In the genomic region with DNA sequence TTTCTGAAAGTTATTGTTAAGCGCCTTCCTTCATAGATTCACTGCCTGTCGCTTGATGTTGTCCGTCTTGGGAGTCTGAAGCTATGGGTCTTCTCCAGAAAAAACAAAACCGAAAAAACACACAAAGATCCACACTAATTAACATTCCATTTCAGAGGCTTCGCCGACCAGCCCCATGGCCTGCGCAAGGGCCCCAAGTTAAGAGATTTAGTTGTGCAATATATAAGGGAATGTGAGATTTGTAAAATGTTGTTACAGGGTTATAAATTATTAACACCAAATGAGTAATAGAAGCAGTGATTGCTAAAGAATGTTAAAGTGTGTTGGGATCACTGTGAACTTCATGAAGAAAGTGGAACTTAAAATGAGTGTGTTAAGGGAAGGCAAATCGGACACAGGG, we compare ENCODE assay signal across 11 cellular contexts. TPM values are rescaled to one million over a fixed set of nuclear protein-coding genes. Genes with fewer than 3 reads are reported as not detected.
A peak's percentile ranks its signal among the peaks of the same experiment; 100 is the strongest.
DNase-seq lines count a peak whose midpoint lies in the region; ATAC-seq, FAIRE-seq and TF ChIP-seq lines count a peak whose summit lies in the region.
"Had no signal": no experiment of that assay in that cellular context is flagged by ENCODE, and none has a peak within 500 bp of the region (broad histone marks: within the 10 kb centered on the region; RNA-seq: fewer than 3 reads in every experiment).

No MANE protein-coding gene starts in this region.

- no peak overlapping the region for H3K27ac Mint-ChIP-seq in activated naive CD8-positive, alpha-beta T cell
- H3K27ac Mint-ChIP-seq in activated naive CD8-positive, alpha-beta T cell treated with anti-CD3 and anti-CD28 coated beads, Interleukin-2, amount 50 U/mL, for 24 hours, result no peak overlapping the region

- H3K9me3 Mint-ChIP-seq in activated naive CD8-positive, alpha-beta T cell (ENCODE audit: low read depth), result no peaks in the 10 kb centered on the region
- no peaks in the 10 kb centered on the region for H3K9me3 Mint-ChIP-seq in activated naive CD8-positive, alpha-beta T cell treated with anti-CD3 and anti-CD28 coated beads, Interleukin-2, amount 50 U/mL, for 24 hours

- peaks cover 2% of the 10 kb centered on the region for H3K9me3 ChIP-seq in mesodermal cell (ENCODE audit: control insufficient read depth, low read length)
- no peaks in the 10 kb centered on the region for H3K9me3 ChIP-seq in tibial artery

- no peak for DNase-seq in activated naive CD8-positive, alpha-beta T cell treated with anti-CD3 and anti-CD28 coated beads, Interleukin-2, amount 50 U/mL, for 24 hours
- DNase-seq in dorsolateral prefrontal cortex, result no peak
- DNase-seq in tibial artery, result no peak
- DNase-seq in GM12891 (ENCODE audit: insufficient read length, low spot score), result no peak
- no peak for DNase-seq in foreskin melanocyte
- DNase-seq: hippocampal formation, NCI-H187 had no signal

- H3K36me3 ChIP-seq in mesodermal cell (ENCODE audit: control insufficient read depth, insufficient read depth, low read length) (no peaks in the 10 kb centered on the region), tibial artery (no peaks in the 10 kb centered on the region)
- H3K36me3 ChIP-seq: BLaER1 had no signal

- 17% methylated on average over 1 of the region's 8 CpGs; no CpG with 5 or more reads in 1 of the 2 experiments for WGBS in mesodermal cell (ENCODE audit: insufficient coverage in 2 of 2), 2 experiments

- H3K4me3 ChIP-seq in dorsolateral prefrontal cortex (peak overlapping the region in 52 of 59 donors; percentile 61 to 86 (median 75)), mesodermal cell (ENCODE audit: extremely low read depth, insufficient read depth, low read length, poor library complexity, severe bottlenecking) (peak overlapping the region; percentile 58), tibial artery (peak overlapping the region; percentile 49 to 70)

- intact Hi-C loops in dorsolateral prefrontal cortex (cut with DNase I), result no loop called here
- intact Hi-C loops in tibial artery (cut with DNase I; ENCODE audit: low total_unique reads), result no loop called here

- H3K27ac ChIP-seq in dorsolateral prefrontal cortex (peak overlapping the region in 4 of 59 donors; percentile 37 to 64 (median 54)), mesodermal cell (ENCODE audit: low read depth, low read length, severe bottlenecking) (peak overlapping the region; percentile 99), tibial artery (peak overlapping the region; percentile 54 to 70)
- H3K27ac ChIP-seq: BLaER1 had no signal

- peaks cover 8% of the 10 kb centered on the region for H3K4me1 ChIP-seq in mesodermal cell (ENCODE audit: control insufficient read depth, insufficient read depth, low read length, poor library complexity, severe bottlenecking)
- peaks cover 0 to 12% (median 7%) of the 10 kb centered on the region in 4 donors for H3K4me1 ChIP-seq in tibial artery
- H3K4me1 ChIP-seq: BLaER1 had no signal

- TF ChIP-seq CTCF in dorsolateral prefrontal cortex (IDR thresholded peaks at IDR 0.05 in 54 of 56, conservative IDR thresholded peaks at IDR 0.05 in 2 of 56; ENCODE audit: low read depth in 1 of 56, partially characterized antibody in 56 of 56), result no peak
- TF ChIP-seq CTCF in tibial artery (IDR thresholded peaks at IDR 0.05), result no peak

- ATAC-seq in activated naive CD8-positive, alpha-beta T cell treated with anti-CD3 and anti-CD28 coated beads, Interleukin-2, amount 50 U/mL, for 24 hours, result no peak
- ATAC-seq in HG02798 (IDR thresholded peaks at IDR 0.05; ENCODE audit: poor library complexity, unreplicated experiment), result no peak

- peak overlapping the region; percentile 66 for H3K4me3 Mint-ChIP-seq in activated naive CD8-positive, alpha-beta T cell
- H3K4me3 Mint-ChIP-seq in activated naive CD8-positive, alpha-beta T cell treated with anti-CD3 and anti-CD28 coated beads, Interleukin-2, amount 50 U/mL, for 24 hours, result no peak overlapping the region

- peaks cover 8% of the 10 kb centered on the region for H3K4me1 Mint-ChIP-seq in activated naive CD8-positive, alpha-beta T cell (ENCODE audit: low read depth)
- H3K4me1 Mint-ChIP-seq in activated naive CD8-positive, alpha-beta T cell treated with anti-CD3 and anti-CD28 coated beads, Interleukin-2, amount 50 U/mL, for 24 hours, result peaks cover 7% of the 10 kb centered on the region

- no peaks in the 10 kb centered on the region for H3K27me3 ChIP-seq in dorsolateral prefrontal cortex
- peaks cover 0 to 1% of the 10 kb centered on the region in 2 donors for H3K27me3 ChIP-seq in tibial artery

- H3K36me3 Mint-ChIP-seq in activated naive CD8-positive, alpha-beta T cell, result peaks cover 3% of the 10 kb centered on the region
- H3K36me3 Mint-ChIP-seq in activated naive CD8-positive, alpha-beta T cell treated with anti-CD3 and anti-CD28 coated beads, Interleukin-2, amount 50 U/mL, for 24 hours (ENCODE audit: low read depth), result no peaks in the 10 kb centered on the region

- peaks cover 35% of the 10 kb centered on the region for H3K27me3 Mint-ChIP-seq in activated naive CD8-positive, alpha-beta T cell
- H3K27me3 Mint-ChIP-seq in activated naive CD8-positive, alpha-beta T cell treated with anti-CD3 and anti-CD28 coated beads, Interleukin-2, amount 50 U/mL, for 24 hours, result peaks cover 58% of the 10 kb centered on the region

- no peak for FAIRE-seq in GM12891 (lab: Jason Lieb, UNC)

- TF ChIP-seq POLR2A in GM12891 (IDR thresholded peaks at IDR 0.05; ENCODE audit: low read depth, low read length), result no peak

TF ChIP-seq in GM12891, 5 proteins besides CTCF, POLR2A, EP300 and RAD21:
- TF ChIP-seq PAX5 (IDR thresholded peaks at IDR 0.05; ENCODE audit: insufficient read depth, low read length, severe bottlenecking) (no peak), TAF1 (IDR thresholded peaks at IDR 0.05; ENCODE audit: low read depth, low read length) (no peak), SPI1 (IDR thresholded peaks at IDR 0.05; ENCODE audit: low read depth, low read length) (no peak), POLR2AphosphoS5 (IDR thresholded peaks at IDR 0.05; ENCODE audit: low read depth, low read length) (no peak), POU2F2 (IDR thresholded peaks at IDR 0.05; ENCODE audit: low read depth, low read length) (no peak)
TF ChIP-seq in GM12891: peak in this region for 0.

RNA-seq across cellular contexts. Expression of a gene that starts 0.8 kb away (rescaled TPM):
- 10 to 100 TPM; 15.0 to 58.0 (median 33.8) TPM for total RNA-seq in dorsolateral prefrontal cortex
- polyA plus RNA-seq in mesodermal cell (2013, experiment 1 of 2), result 3.6 TPM
- polyA plus RNA-seq in mesodermal cell (2013, experiment 2 of 2), result 3.2 TPM
- polyA plus RNA-seq in GM12891 (2012; ENCODE audit: low read depth, missing spikeins), result not detected

RNA-seq across cellular contexts. Expression of a gene that starts 20.8 kb away (rescaled TPM):
- 1 to 10 TPM in 23 of 120 experiments, under 1 TPM in 54, not detected in 43; 0.25 to 2.4 (median 0.74) TPM for total RNA-seq in dorsolateral prefrontal cortex
- polyA plus RNA-seq in mesodermal cell (2013, experiment 1 of 2), result 1.7 TPM
- 0.81 TPM for polyA plus RNA-seq in mesodermal cell (2013, experiment 2 of 2)
- not detected for polyA plus RNA-seq in GM12891 (2012; ENCODE audit: low read depth, missing spikeins)
